25 cellular contexts compared by ENCODE assay signal in the genomic region with DNA sequence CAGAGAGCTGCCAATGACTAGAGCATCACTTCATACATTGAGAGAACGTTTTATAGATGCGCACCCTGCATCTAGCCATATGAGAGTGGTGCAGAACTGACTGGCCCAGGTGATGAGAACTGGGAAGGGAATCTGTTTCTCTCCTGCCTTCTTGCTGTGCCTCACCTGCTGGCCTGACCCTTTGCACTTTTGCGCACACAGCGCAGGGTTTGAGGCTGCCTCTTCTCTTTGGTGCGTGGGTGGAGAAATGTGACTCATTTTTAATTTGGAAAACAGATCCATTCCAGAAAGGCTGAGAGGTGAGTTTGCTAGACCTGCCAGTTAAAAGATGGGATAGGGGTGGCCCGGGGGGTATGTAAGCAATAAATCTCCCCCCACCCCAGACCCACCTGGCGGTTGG. TPM values are rescaled to one million over a fixed set of nuclear protein-coding genes. Genes with fewer than 3 reads are reported as not detected.
DNase-seq lines count a peak whose midpoint lies in the region; FAIRE-seq and TF ChIP-seq lines count a peak whose summit lies in the region.
"Had no signal": no experiment of that assay in that cellular context is flagged by ENCODE, and none has a peak within 500 bp of the region (broad histone marks: within the 10 kb centered on the region; RNA-seq: fewer than 3 reads in every experiment).

No MANE protein-coding gene starts in this region.

- no peaks in the 10 kb centered on the region for H3K9me3 Mint-ChIP-seq in endodermal cell
- H3K9me3 Mint-ChIP-seq: activated T-helper 2 cell treated with anti-CD3 and anti-CD28 coated beads, Interferon-gamma antibody, Interleukin-2, Interleukin-4, amounts not matched to agents 10 μg/mL and 5 μg/mL and 100 μg/mL, durations not matched to agents 14 hours and 24 hours and 36 hours; central memory CD8-positive, alpha-beta T cell; IgD-negative memory B cell had no signal

- no peaks in the 10 kb centered on the region for H3K9me3 ChIP-seq in endodermal cell (ENCODE audit: control insufficient read depth, low read length)
- no peaks in the 10 kb centered on the region for H3K9me3 ChIP-seq in neuronal stem cell (replicated peaks in 1 of 2; ENCODE audit: control insufficient read depth in 2 of 2, insufficient read depth in 1 of 2, low read depth in 1 of 2, low read length in 2 of 2)
- H3K9me3 ChIP-seq: pancreas, SK-N-SH, spleen, upper lobe of right lung had no signal

- peak; percentile 76 for FAIRE-seq in HTR-8/SVneo (lab: Jason Lieb, UNC)
- FAIRE-seq: astrocyte, GM12892, islet of Langerhans, pancreas had no signal

- no peak overlapping the region for H3K4ac ChIP-seq in neuronal stem cell (ENCODE audit: low read length)

- H3K9ac ChIP-seq in endodermal cell (ENCODE audit: extremely low read depth, low read length, poor library complexity, severe bottlenecking) (no peak overlapping the region), neuronal stem cell (ENCODE audit: low read depth, low read length, poor library complexity) (no peak overlapping the region)
- H3K9ac ChIP-seq: SK-N-SH had no signal

- H3K27me3 ChIP-seq in endodermal cell (ENCODE audit: control insufficient read depth, insufficient read depth, low read length, poor library complexity, severe bottlenecking) = peaks cover 78% of the 10 kb centered on the region
- H3K27me3 ChIP-seq in neuronal stem cell (ENCODE audit: control insufficient read depth in 3 of 3, insufficient read depth in 3 of 3, low read depth in 1 of 3, low read length in 3 of 3) = peaks cover 15 to 95% (median 47%) of the 10 kb centered on the region in 3 experiments

- no peak overlapping the region for H4K8ac ChIP-seq in neuronal stem cell (ENCODE audit: low read depth, low read length)

- no peak overlapping the region for H3K18ac ChIP-seq in neuronal stem cell (ENCODE audit: low read length)

- H3K27ac Mint-ChIP-seq in endodermal cell = no peak overlapping the region
- H3K27ac Mint-ChIP-seq: activated CD8-positive, alpha-beta T cell treated with anti-CD3 and anti-CD28 coated beads, Interleukin-2, amount 10 ng/mL, durations not matched to agents 7 days and 5 days; activated T-helper 2 cell treated with anti-CD3 and anti-CD28 coated beads, Interferon-gamma antibody, Interleukin-2, Interleukin-4, amounts not matched to agents 10 μg/mL and 5 μg/mL and 100 μg/mL, durations not matched to agents 14 hours and 24 hours and 36 hours; IgD-negative memory B cell; naive thymus-derived CD8-positive, alpha-beta T cell; T-helper 17 cell had no signal

- peaks cover 4% of the 10 kb centered on the region for H3K4me1 ChIP-seq in endodermal cell (ENCODE audit: control insufficient read depth, insufficient read depth, low read length)
- peaks cover 3 to 8% of the 10 kb centered on the region in 2 donors for H3K4me1 ChIP-seq in neuronal stem cell (ENCODE audit: control insufficient read depth in 2 of 2, insufficient read depth in 1 of 2, low read depth in 1 of 2, low read length in 2 of 2)

- H3K36me3 Mint-ChIP-seq in endodermal cell (ENCODE audit: low read depth) = no peaks in the 10 kb centered on the region
- H3K36me3 Mint-ChIP-seq: CD14-positive monocyte; naive thymus-derived CD8-positive, alpha-beta T cell had no signal

- no peak overlapping the region for H3K23ac ChIP-seq in neuronal stem cell (ENCODE audit: low read depth, low read length, poor library complexity)

- H4K91ac ChIP-seq in neuronal stem cell (ENCODE audit: low read depth, low read length, poor library complexity) = no peak overlapping the region

- H3K4me3 ChIP-seq in endodermal cell (ENCODE audit: low read length) = no peak overlapping the region
- H3K4me3 ChIP-seq in neuronal stem cell (ENCODE audit: low read length in 2 of 2) = no peak overlapping the region
- H3K4me3 ChIP-seq: upper lobe of right lung had no signal

- DNase-seq in HTR-8/SVneo (ENCODE audit: insufficient read length, low spot score) (no peak), RWPE1 (ENCODE audit: low spot score) (peak; percentile 42), endodermal cell (no peak), posterior vena cava (ENCODE audit: low spot score) (peak; percentile 32), neuronal stem cell (ENCODE audit: low spot score) (no peak)
- no peak for DNase-seq in stimulated activated naive CD4-positive, alpha-beta T cell (lab: John Stamatoyannopoulos, UW)
- DNase-seq in activated naive CD4-positive, alpha-beta T cell (lab: John Stamatoyannopoulos, UW) = no peak
- DNase-seq: activated CD8-positive, alpha-beta T cell treated with anti-CD3 and anti-CD28 coated beads, Interleukin-2, amount 10 ng/mL, durations not matched to agents 7 days and 5 days; midbrain; naive thymus-derived CD8-positive, alpha-beta T cell; NCI-H2081 treated with DMSO at 0.1 percent for 48 hours; spleen; stimulated activated CD4-positive, alpha-beta T cell treated with anti-CD3 and anti-CD28 coated beads, Interleukin-4, amount 100 ng/mL, for 1 hour; T-helper 17 cell; upper lobe of right lung had no signal

- 48 to 59% methylated on average over 4 to 5 of the region's 7 CpGs for WGBS in endodermal cell (ENCODE audit: insufficient coverage in 1 of 2, insufficient read length in 1 of 2), 2 experiments
- WGBS in neuronal stem cell (ENCODE audit: extremely low coverage in 2 of 2, insufficient read length in 2 of 2, insufficient replicate concordance in 1 of 2), 2 donors = no CpG with 5 or more reads among the region's 7 CpGs

- no peak overlapping the region for H2BK15ac ChIP-seq in neuronal stem cell (ENCODE audit: low read length)

- POLR2A ChIA-PET in RWPE1 (lab: Yijun Ruan, JAX; ENCODE audit: low non-redundant PET) = no interaction called here

- no peak overlapping the region for H2BK120ac ChIP-seq in neuronal stem cell (ENCODE audit: low read depth, low read length)

- H3K79me1 ChIP-seq in neuronal stem cell (ENCODE audit: low read depth, low read length) = no peaks in the 10 kb centered on the region

- H2BK5ac ChIP-seq in neuronal stem cell (ENCODE audit: low read length) = no peak overlapping the region

- CTCF ChIA-PET in RWPE1 (lab: Yijun Ruan, JAX) = interaction anchor here (0.7 kb wide), 1 partner anchor 30 kb away, joined by 3 read pairs; no protein-coding TSS in a partner anchor

- H3K36me3 ChIP-seq in endodermal cell (ENCODE audit: control insufficient read depth, insufficient read depth, low read length) = no peaks in the 10 kb centered on the region
- H3K36me3 ChIP-seq in neuronal stem cell (replicated peaks in 1 of 2; ENCODE audit: control insufficient read depth in 2 of 2, insufficient read depth in 2 of 2, low read length in 2 of 2) = no peaks in the 10 kb centered on the region
- H3K36me3 ChIP-seq: pancreas, spleen, upper lobe of right lung had no signal

- H2AFZ ChIP-seq in neuronal stem cell (ENCODE audit: low read length) = no peak overlapping the region

- H2BK12ac ChIP-seq in neuronal stem cell (ENCODE audit: low read length) = no peak overlapping the region

- no peak overlapping the region for H2AK5ac ChIP-seq in neuronal stem cell (ENCODE audit: low read depth, low read length)

- H3K4me3 Mint-ChIP-seq in endodermal cell = peak overlapping the region; percentile 62
- H3K4me3 Mint-ChIP-seq: activated CD8-positive, alpha-beta T cell treated with anti-CD3 and anti-CD28 coated beads, Interleukin-2, amount 10 ng/mL, durations not matched to agents 7 days and 5 days; central memory CD8-positive, alpha-beta T cell; naive thymus-derived CD8-positive, alpha-beta T cell; T-helper 17 cell had no signal

- no peak overlapping the region for H3K4me2 ChIP-seq in neuronal stem cell (ENCODE audit: insufficient read depth, low read length, poor library complexity, severe bottlenecking)

- peaks cover 11% of the 10 kb centered on the region for H3K4me1 Mint-ChIP-seq in endodermal cell

- TF ChIP-seq CTCF in RWPE1 (conservative IDR thresholded peaks at IDR 0.05; ENCODE audit: low read depth) (no peak), endodermal cell (conservative IDR thresholded peaks at IDR 0.05) (no peak)

- H3K27ac ChIP-seq in RWPE1 (no peak overlapping the region), endodermal cell (ENCODE audit: low read depth, low read length) (no peak overlapping the region), neuronal stem cell (replicated peaks; ENCODE audit: low read length) (no peak overlapping the region)
- H3K27ac ChIP-seq: pancreas, spleen, upper lobe of right lung had no signal

- H3K27me3 Mint-ChIP-seq in endodermal cell (ENCODE audit: insufficient read depth) = peaks cover 93% of the 10 kb centered on the region

- intact Hi-C loops in posterior vena cava (cut with DNase I) = loop anchor here in 1 of 2 donors (1.0 kb wide), 1 partner anchor 20 kb away; no protein-coding TSS in a partner anchor

- no peak overlapping the region for H3K14ac ChIP-seq in neuronal stem cell (ENCODE audit: low read length)

RNA-seq across cellular contexts. Expression of a gene that starts 0.5 kb away (rescaled TPM):
- total RNA-seq in endodermal cell (1 to 10 TPM; 1.1 to 1.2 TPM), posterior vena cava (under 1 TPM; 0.60 to 0.95 TPM)
- 1.0 TPM for polyA plus RNA-seq in endodermal cell (2013, experiment 1 of 2)
- polyA plus RNA-seq in endodermal cell (2013, experiment 2 of 2) = 0.79 TPM
- 0.67 TPM for polyA plus RNA-seq in neuronal stem cell (2013, experiment 1 of 2)
- 0.68 TPM for polyA plus RNA-seq in neuronal stem cell (2013, experiment 2 of 2)
- total RNA-seq: astrocyte, dermis blood vessel endothelial cell, upper lobe of right lung had no signal
- polyA plus RNA-seq: CD14-positive monocyte; IgD-negative memory B cell; naive thymus-derived CD8-positive, alpha-beta T cell had no signal

Comparison
In these comparisons a context has a peak if more than half of its experiments do, and no peak if none do; other contexts are left out.
1. DNase-seq: peak in RWPE1 (single experiment) and posterior vena cava (single experiment); none in HTR-8/SVneo (single experiment), endodermal cell (single experiment), stimulated activated naive CD4-positive, alpha-beta T cell (0 of 6), activated naive CD4-positive, alpha-beta T cell (0 of 4) and neuronal stem cell (single experiment).